In genomic region chr6:49929340-49929739, GRCh38 we compare ENCODE assay signal across 38 cellular contexts. TPM values are rescaled to one million over a fixed set of nuclear protein-coding genes. Genes with fewer than 3 reads are reported as not detected.
"Had no signal": no experiment of that assay in that cellular context is flagged by ENCODE, and none has a peak within 500 bp of the region (broad histone marks: within the 10 kb centered on the region; RNA-seq: fewer than 3 reads in every experiment).

No MANE protein-coding gene starts in this region.

- H3K9me3 ChIP-seq: MG63 had no signal

- H3K36me3 ChIP-seq: MG63 had no signal

- DNase-seq: Karpas-422, Kasumi-1, MG63, MM.1S, MV-4-11, NCI-H1048, NCI-H1092, NCI-H1092 treated with DMSO at 0.1 percent for 48 hours, NCI-H1105, NCI-H1105 treated with DMSO at 0.1 percent for 48 hours, NCI-H1417, NCI-H1417 treated with DMSO at 0.1 percent for 48 hours, NCI-H1436, NCI-H1436 treated with DMSO at 0.1 percent for 48 hours, NCI-H146, NCI-H1694, NCI-H1694 treated with DMSO at 0.1 percent for 48 hours, NCI-H187, NCI-H187 treated with DMSO at 0.1 percent for 48 hours, NCI-H1930, NCI-H2029, NCI-H2029 treated with DMSO at 0.1 percent for 48 hours, NCI-H2081, NCI-H2081 treated with DMSO at 0.1 percent for 48 hours, NCI-H2107, NCI-H2171, NCI-H2171 treated with DMSO at 0.1 percent for 48 hours, NCI-H2227 treated with DMSO at 0.1 percent for 48 hours, NCI-H345, NCI-H446, NCI-H446 treated with DMSO at 0.1 percent for 48 hours, NCI-H510A, NCI-H510A treated with DMSO at 0.1 percent for 48 hours, NCI-H524 had no signal

- H3K27me3 ChIP-seq: MG63 had no signal

- H3K4me3 ChIP-seq: MG63 had no signal

RNA-seq across cellular contexts. Expression of gene DEFB114, which starts 34.6 kb away (rescaled TPM):
- total RNA-seq: LHCN-M2, M059J, MCF 10A, NCI-H460 had no signal

RNA-seq across cellular contexts. Expression of gene DEFB113, which starts 40.1 kb away (rescaled TPM):
- total RNA-seq: LHCN-M2, M059J, MCF 10A, NCI-H460 had no signal
